Comparison of ENCODE assay signal across 18 cellular contexts in the genomic region with DNA sequence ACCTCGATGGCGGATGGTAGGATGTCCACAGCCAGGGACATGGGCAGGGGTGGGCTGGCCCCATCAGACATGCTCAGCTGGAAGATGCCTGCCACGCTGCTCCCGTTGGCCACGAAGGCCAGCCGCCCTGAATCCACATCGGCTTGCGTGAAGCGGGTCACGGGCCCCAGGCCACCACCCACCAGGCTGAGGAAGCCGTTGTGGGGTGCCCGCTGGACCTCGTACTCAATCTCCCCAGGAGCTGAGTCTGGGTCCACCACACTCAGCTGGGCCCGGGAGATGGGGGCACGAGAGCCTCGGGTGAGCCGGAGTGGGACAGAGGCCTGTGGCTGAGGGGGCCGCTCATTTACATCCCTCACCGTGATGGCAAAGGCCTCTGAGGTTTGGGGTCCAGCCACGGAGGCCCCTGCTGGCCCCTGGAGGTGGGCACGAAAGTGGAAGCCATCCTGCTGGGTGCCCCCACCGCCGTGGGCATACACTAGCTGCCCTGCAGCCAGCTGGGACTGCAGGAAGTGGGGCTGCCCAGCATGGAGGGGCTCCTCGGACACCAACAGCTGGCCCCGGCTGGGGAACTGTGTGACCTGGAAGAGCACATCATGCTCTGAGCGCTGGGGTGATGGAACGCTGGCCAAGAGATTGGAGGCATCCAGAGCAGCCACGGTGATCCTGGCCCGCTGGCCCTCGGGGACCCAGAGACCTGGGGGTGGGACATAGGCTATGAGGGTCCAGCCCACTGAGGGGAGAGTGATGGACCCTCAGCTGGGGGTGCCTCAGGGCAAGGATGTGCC. TPM values are rescaled to one million over a fixed set of nuclear protein-coding genes. Genes with fewer than 3 reads are reported as not detected.
DNase-seq lines count a peak whose midpoint lies in the region; ATAC-seq and TF ChIP-seq lines count a peak whose summit lies in the region.
"Had no signal": no experiment of that assay in that cellular context is flagged by ENCODE, and none has a peak within 500 bp of the region (broad histone marks: within the 10 kb centered on the region; RNA-seq: fewer than 3 reads in every experiment).

No MANE protein-coding gene starts in this region.

- CTCF ChIA-PET in SK-N-SH (lab: Yijun Ruan, JAX) (interaction anchor here (1.0 to 2.9 kb wide), 4 partner anchors 9 to 309 kb away, joined by 3 to 12 read pairs (median 6); a partner anchor contains a TSS), T-cell (lab: Charles Lee) (no interaction called here)

- H3K36me3 Mint-ChIP-seq in T-cell = no peaks in the 10 kb centered on the region
- H3K36me3 Mint-ChIP-seq: CD8-positive, alpha-beta T cell had no signal

- TF ChIP-seq EP300 in gastroesophageal sphincter (IDR thresholded peaks at IDR 0.05) = no peak
- TF ChIP-seq EP300 in SK-N-SH (IDR thresholded peaks at IDR 0.05; ENCODE audit: borderline replicate concordance in 1 of 2, low read depth in 1 of 2, low read length in 1 of 2) = no peak

- no peaks in the 10 kb centered on the region for H3K4me1 Mint-ChIP-seq in T-cell

- H3K4me1 ChIP-seq in left ventricle myocardium inferior (peaks cover 56% of the 10 kb centered on the region), ascending aorta (peaks cover 25 to 50% of the 10 kb centered on the region in 2 donors), gastroesophageal sphincter (peaks cover 0 to 54% (median 31%) of the 10 kb centered on the region in 3 donors), thoracic aorta (ENCODE audit: control insufficient read depth in 1 of 2, low read depth in 2 of 2) (peaks cover 41 to 56% of the 10 kb centered on the region in 2 donors), SK-N-SH (ENCODE audit: control insufficient read depth in 1 of 2, insufficient read depth in 2 of 2, low read depth in 1 of 2, low read length in 1 of 2) (peaks cover 20 to 29% of the 10 kb centered on the region in 2 experiments; a peak in 3 of 4 replicates)

- no peak for ATAC-seq in Right ventricle myocardium superior (ENCODE audit: poor library complexity)
- ATAC-seq in gastroesophageal sphincter = no peak
- ATAC-seq in thoracic aorta (ENCODE audit: insufficient number of reproducible peaks, low FRiP score, low read depth) = no peak
- ATAC-seq in T-cell (replicated peaks in 1 of 4) = no peak
- ATAC-seq: A549; CD8-positive, alpha-beta T cell; GM12878 had no signal

- H3K27me3 ChIP-seq in left ventricle myocardium inferior (ENCODE audit: low read depth) (no peaks in the 10 kb centered on the region), ascending aorta (no peaks in the 10 kb centered on the region), gastroesophageal sphincter (no peaks in the 10 kb centered on the region), thoracic aorta (replicated peaks; ENCODE audit: insufficient read depth) (no peaks in the 10 kb centered on the region), SK-N-SH (ENCODE audit: insufficient read depth) (no peaks in the 10 kb centered on the region)

- peaks cover 5% of the 10 kb centered on the region for H3K36me3 ChIP-seq in left ventricle myocardium inferior
- peaks cover 61 to 62% of the 10 kb centered on the region in 2 donors for H3K36me3 ChIP-seq in ascending aorta
- peaks cover 0 to 76% of the 10 kb centered on the region in 2 donors for H3K36me3 ChIP-seq in gastroesophageal sphincter
- H3K36me3 ChIP-seq in thoracic aorta = peaks cover 40% of the 10 kb centered on the region
- H3K36me3 ChIP-seq in SK-N-SH (replicated peaks in 1 of 2; ENCODE audit: control insufficient read depth in 1 of 2, insufficient read depth in 2 of 2, low read length in 1 of 2) = no peaks in the 10 kb centered on the region

- no peaks in the 10 kb centered on the region for H4K20me1 ChIP-seq in SK-N-SH (ENCODE audit: insufficient read depth)

- no peaks in the 10 kb centered on the region for H3K9me2 ChIP-seq in SK-N-SH

- no peak overlapping the region for H3K4me2 ChIP-seq in SK-N-SH
- H3K4me2 ChIP-seq: A549 had no signal

- no peaks in the 10 kb centered on the region for H3K9me3 Mint-ChIP-seq in T-cell
- H3K9me3 Mint-ChIP-seq: CD8-positive, alpha-beta T cell; H9 had no signal

- TF ChIP-seq POLR2A in gastroesophageal sphincter (IDR thresholded peaks at IDR 0.05) = no peak

- H3F3A ChIP-seq in SK-N-SH (replicated peaks; ENCODE audit: insufficient read depth) = no peaks in the 10 kb centered on the region

- no CpG with 5 or more reads among the region's 30 CpGs for WGBS in gastroesophageal sphincter (ENCODE audit: low coverage in 1 of 2), 2 donors
- WGBS in SK-N-SH (ENCODE audit: low lambda C conversion rate) = 94% methylated on average over 9 of the region's 30 CpGs

- TF ChIP-seq CTCF in left ventricle myocardium inferior (IDR thresholded peaks at IDR 0.05; ENCODE audit: borderline replicate concordance) (no peak), ascending aorta (IDR thresholded peaks at IDR 0.05) (no peak), gastroesophageal sphincter (IDR thresholded peaks at IDR 0.05) (no peak), thoracic aorta (IDR thresholded peaks at IDR 0.05) (no peak), SK-N-SH (IDR thresholded peaks at IDR 0.05) (no peak)

- intact Hi-C loops in left ventricle myocardium inferior (cut with micrococcal nuclease) = no loop called here
- intact Hi-C loops in Right ventricle myocardium superior (cut with DNase I) = no loop called here
- intact Hi-C loops in ascending aorta (cut with DNase I) = no loop called here

- DNase-seq in left ventricle myocardium inferior (no peak), Right ventricle myocardium superior (no peak), ascending aorta (ENCODE audit: low spot score in 2 of 2) (no peak), thoracic aorta (ENCODE audit: low spot score) (no peak), SK-N-SH (no peak), T-cell (no peak), activated gamma-delta T cell (lab: John Stamatoyannopoulos, UW) (no peak)
- DNase-seq: AML-193; Calu3; CD8-positive, alpha-beta T cell; DMS79 treated with DMSO at 0.1 percent for 48 hours; GF-D8; GOT3; H9 had no signal

- H3K9me3 ChIP-seq in left ventricle myocardium inferior (replicated peaks) = no peaks in the 10 kb centered on the region
- no peaks in the 10 kb centered on the region for H3K9me3 ChIP-seq in ascending aorta
- no peaks in the 10 kb centered on the region for H3K9me3 ChIP-seq in gastroesophageal sphincter
- no peaks in the 10 kb centered on the region for H3K9me3 ChIP-seq in thoracic aorta
- no peaks in the 10 kb centered on the region for H3K9me3 ChIP-seq in SK-N-SH
- H3K9me3 ChIP-seq: A549 had no signal

- H3K27ac Mint-ChIP-seq in T-cell = no peak overlapping the region
- H3K27ac Mint-ChIP-seq: CD8-positive, alpha-beta T cell; H9 had no signal

- no peak for TF ChIP-seq RAD21 in SK-N-SH (IDR thresholded peaks at IDR 0.05; ENCODE audit: low read length)

- no peaks in the 10 kb centered on the region for H3K27me3 Mint-ChIP-seq in T-cell

- H3K79me2 ChIP-seq in SK-N-SH (ENCODE audit: insufficient read depth) = no peaks in the 10 kb centered on the region

- H3K9ac ChIP-seq in SK-N-SH = no peak overlapping the region

- no peak overlapping the region for H3K4me3 Mint-ChIP-seq in T-cell
- H3K4me3 Mint-ChIP-seq: CD8-positive, alpha-beta T cell; H9 had no signal

- no peak overlapping the region for H2AFZ ChIP-seq in SK-N-SH (ENCODE audit: low read depth)

- no peak overlapping the region for H3K4me3 ChIP-seq in left ventricle myocardium inferior
- no peak overlapping the region for H3K4me3 ChIP-seq in ascending aorta
- no peak overlapping the region for H3K4me3 ChIP-seq in gastroesophageal sphincter
- H3K4me3 ChIP-seq in thoracic aorta = no peak overlapping the region
- H3K4me3 ChIP-seq in SK-N-SH (ENCODE audit: low read depth in 2 of 2, low read length in 1 of 2) = no peak overlapping the region
- H3K4me3 ChIP-seq: A549, GM12878 had no signal

- POLR2A ChIA-PET in SK-N-SH (lab: Yijun Ruan, JAX) (no interaction called here), T-cell (lab: Charles Lee) (no interaction called here)

- peak overlapping the region; percentile 23 for H3K27ac ChIP-seq in left ventricle myocardium inferior (replicated peaks)
- H3K27ac ChIP-seq in ascending aorta = peak overlapping the region; percentile 95 to 97
- peak overlapping the region in 3 of 4 donors; percentile 57 to 87 (median 85) for H3K27ac ChIP-seq in gastroesophageal sphincter
- peak overlapping the region; percentile 91 to 98 for H3K27ac ChIP-seq in thoracic aorta
- H3K27ac ChIP-seq in SK-N-SH (ENCODE audit: low read depth in 2 of 2, low read length in 1 of 2) = no peak overlapping the region
- H3K27ac ChIP-seq: 22Rv1, A549 had no signal

TF ChIP-seq in SK-N-SH, 30 proteins besides CTCF, POLR2A, EP300 and RAD21 (continues in another document):
- TF ChIP-seq SMC3 (IDR thresholded peaks at IDR 0.05; ENCODE audit: low read depth, low read length) = no peak

RNA-seq across cellular contexts. Expression of a gene that starts 29.2 kb away (rescaled TPM):
- total RNA-seq in left ventricle myocardium inferior (11.4 TPM), Right ventricle myocardium superior (12.4 TPM), ascending aorta (53.5 TPM), gastroesophageal sphincter (10 to 100 TPM; 32.8 to 51.5 (median 41.2) TPM), thoracic aorta (10 to 100 TPM; 45.1 to 57.3 TPM), T-cell (1 to 10 TPM; 1.4 to 3.4 (median 2.5) TPM)
- polyA plus RNA-seq in SK-N-SH (2012; rRNA removed) = 7.7 and 8.5 TPM in 2 replicates
- polyA plus RNA-seq in SK-N-SH (2012; cell fraction: cytosol; rRNA removed) = 3.4 and 5.6 TPM in 2 replicates
- polyA plus RNA-seq in SK-N-SH (2012; cell fraction: nucleus; rRNA removed) = 17.6 and 23.7 TPM in 2 replicates

RNA-seq across cellular contexts. Expression of a gene that starts 35.8 kb away (rescaled TPM):
- total RNA-seq in left ventricle myocardium inferior (9.1 TPM), Right ventricle myocardium superior (5.2 TPM), ascending aorta (258 TPM), gastroesophageal sphincter (100 to 1,000 TPM in 3 of 4 donors, 10 to 100 TPM in 1; 98.7 to 396 (median 151) TPM), thoracic aorta (100 to 1,000 TPM; 252 to 263 TPM), T-cell (under 1 TPM in 3 of 5 donors, not detected in 2; 0.06 to 0.07 (median 0.06) TPM)
- polyA plus RNA-seq in SK-N-SH (2012; rRNA removed) = 0.28 and 0.35 TPM in 2 replicates
- 0.08 and 0.17 TPM in 2 replicates for polyA plus RNA-seq in SK-N-SH (2012; cell fraction: cytosol; rRNA removed)
- 0.70 TPM in 2 replicates for polyA plus RNA-seq in SK-N-SH (2012; cell fraction: nucleus; rRNA removed)
- total RNA-seq: Calu3; CD8-positive, alpha-beta T cell had no signal

RNA-seq across cellular contexts. Expression of a gene that starts 36.9 kb away (rescaled TPM):
- 49.1 TPM for total RNA-seq in left ventricle myocardium inferior
- 41.7 TPM for total RNA-seq in Right ventricle myocardium superior
- 159 TPM for total RNA-seq in ascending aorta
- 10 to 100 TPM; 72.8 to 94.9 (median 85.5) TPM for total RNA-seq in gastroesophageal sphincter
- 100 to 1,000 TPM in 1 of 2 donors, 10 to 100 TPM in 1; 79.9 to 127 TPM for total RNA-seq in thoracic aorta
- 56.1 and 56.2 TPM in 2 replicates for polyA plus RNA-seq in SK-N-SH (2012; rRNA removed)
- 56.4 and 60.8 TPM in 2 replicates for polyA plus RNA-seq in SK-N-SH (2012; cell fraction: cytosol; rRNA removed)
- 37.9 and 42.6 TPM in 2 replicates for polyA plus RNA-seq in SK-N-SH (2012; cell fraction: nucleus; rRNA removed)
- total RNA-seq in T-cell = 10 to 100 TPM; 39.6 to 86.6 (median 81.8) TPM

RNA-seq across cellular contexts. Expression of a gene that starts 51.4 kb away (rescaled TPM):
- total RNA-seq in left ventricle myocardium inferior (19.5 TPM), Right ventricle myocardium superior (16.9 TPM), ascending aorta (6.7 TPM), gastroesophageal sphincter (10 to 100 TPM; 18.6 to 27.3 (median 21.0) TPM), thoracic aorta (10 to 100 TPM in 1 of 2 donors, 1 to 10 TPM in 1; 5.8 to 16.9 TPM), T-cell (10 to 100 TPM; 17.7 to 26.7 (median 20.8) TPM)
- polyA plus RNA-seq in SK-N-SH (2012; rRNA removed) = 31.7 and 36.4 TPM in 2 replicates
- polyA plus RNA-seq in SK-N-SH (2012; cell fraction: cytosol; rRNA removed) = 35.0 and 35.8 TPM in 2 replicates
- polyA plus RNA-seq in SK-N-SH (2012; cell fraction: nucleus; rRNA removed) = 19.0 and 26.1 TPM in 2 replicates

Comparison
In these comparisons a context has a peak if more than half of its experiments do, and no peak if none do; other contexts are left out.
1. H3K27ac ChIP-seq: peak in left ventricle myocardium inferior (single experiment), ascending aorta (2 of 2), gastroesophageal sphincter (3 of 4) and thoracic aorta (2 of 2); none in SK-N-SH (0 of 2).